ENCODE assay signal across 8 cellular contexts in genomic region chr11:118415739-118416068, GRCh38. TPM values are rescaled to one million over a fixed set of nuclear protein-coding genes. Genes with fewer than 3 reads are reported as not detected.
A peak's percentile ranks its signal among the peaks of the same experiment; 100 is the strongest.
DNase-seq lines count a peak whose midpoint lies in the region; ATAC-seq and TF ChIP-seq lines count a peak whose summit lies in the region.

No MANE protein-coding gene starts in this region.

- H3K4me3 ChIP-seq in A673 (ENCODE audit: low read depth, low read length, poor library complexity, severe bottlenecking), result no peak overlapping the region
- H3K4me3 ChIP-seq in RWPE2 (ENCODE audit: severe bottlenecking), result no peak overlapping the region

- no peaks in the 10 kb centered on the region for H3K36me3 ChIP-seq in A673 (ENCODE audit: insufficient read depth, low read length, poor library complexity, severe bottlenecking)
- no peaks in the 10 kb centered on the region; the same call in 1 of the 2 replicates for H3K36me3 ChIP-seq in RWPE2 (ENCODE audit: low read depth)

- H3K9me3 ChIP-seq in A673 (ENCODE audit: low read depth, low read length, poor library complexity, severe bottlenecking), result no peaks in the 10 kb centered on the region
- H3K9me3 ChIP-seq in RWPE2 (ENCODE audit: severe bottlenecking), result no peaks in the 10 kb centered on the region

- no TSS peak for BruUV-seq in A673 (replicated peaks; lab: Mats Ljungman, UMichigan)

- intact Hi-C loops in A673 (cut with micrococcal nuclease; ENCODE audit: unreplicated experiment), result no loop called here

- TF ChIP-seq CTCF in A673 (conservative IDR thresholded peaks at IDR 0.05; ENCODE audit: low read depth, low read length), result no peak
- TF ChIP-seq CTCF in RWPE2 (IDR thresholded peaks at IDR 0.05; ENCODE audit: poor library complexity, severe bottlenecking), result no peak

- no peaks in the 10 kb centered on the region for H3K27me3 ChIP-seq in A673 (replicated peaks; ENCODE audit: insufficient read depth, low read depth, low read length, poor library complexity)
- no peaks in the 10 kb centered on the region for H3K27me3 ChIP-seq in RWPE2 (ENCODE audit: insufficient read depth, poor library complexity, severe bottlenecking)

- CTCF ChIA-PET in A673 (lab: Charles Lee), result no interaction called here

- peak; percentile 82 for ATAC-seq in RWPE2 (ENCODE audit: low read depth)
- ATAC-seq in HG02970 (IDR thresholded peaks at IDR 0.05; ENCODE audit: low FRiP score, unreplicated experiment), result no peak
- no peak for ATAC-seq in HG03280 (IDR thresholded peaks at IDR 0.05; ENCODE audit: unreplicated experiment)
- no peak for ATAC-seq in GM21367 (IDR thresholded peaks at IDR 0.05; ENCODE audit: unreplicated experiment)

- POLR2A ChIA-PET in A673 (lab: Charles Lee; ENCODE audit: low non-redundant PET), result no interaction called here

- H3K27ac ChIP-seq in A673 (ENCODE audit: low read depth, low read length, poor library complexity, severe bottlenecking) (peak overlapping the region; percentile 13), RWPE2 (ENCODE audit: poor library complexity, severe bottlenecking) (no peak overlapping the region)

- DNase-seq in A673 (ENCODE audit: low spot score) (peak; percentile 89), GF-D8 (lab: John Stamatoyannopoulos, UW) (peak; percentile 99), RWPE2 (ENCODE audit: low spot score) (no peak), fibroblast of gingiva (ENCODE audit: low read depth) (peak; percentile 95), renal cortical epithelial cell (ENCODE audit: low read depth) (peak; percentile 92)

- H3K4me1 ChIP-seq in A673 (ENCODE audit: insufficient read depth, low read length, poor library complexity, severe bottlenecking), result peaks cover 10% of the 10 kb centered on the region
- peaks cover 5% of the 10 kb centered on the region for H3K4me1 ChIP-seq in RWPE2 (ENCODE audit: insufficient read depth, poor library complexity, severe bottlenecking)

RNA-seq across cellular contexts. Expression of gene ATP5MG, which starts 14.3 kb away (rescaled TPM):
- total RNA-seq in A673 (2021) (303 and 334 TPM in 2 replicates), renal cortical epithelial cell (43.4 and 56.4 TPM in 2 replicates)

RNA-seq across cellular contexts. Expression of gene KMT2A, which starts 20.6 kb away (rescaled TPM):
- total RNA-seq in A673 (2021), result 116 and 121 TPM in 2 replicates
- 37.0 and 110 TPM in 2 replicates for total RNA-seq in renal cortical epithelial cell

RNA-seq across cellular contexts. Expression of gene UBE4A, which starts 56.3 kb away (rescaled TPM):
- 52.0 and 54.2 TPM in 2 replicates for total RNA-seq in A673 (2021)
- total RNA-seq in renal cortical epithelial cell, result 34.0 and 42.2 TPM in 2 replicates
